In the genomic region with DNA sequence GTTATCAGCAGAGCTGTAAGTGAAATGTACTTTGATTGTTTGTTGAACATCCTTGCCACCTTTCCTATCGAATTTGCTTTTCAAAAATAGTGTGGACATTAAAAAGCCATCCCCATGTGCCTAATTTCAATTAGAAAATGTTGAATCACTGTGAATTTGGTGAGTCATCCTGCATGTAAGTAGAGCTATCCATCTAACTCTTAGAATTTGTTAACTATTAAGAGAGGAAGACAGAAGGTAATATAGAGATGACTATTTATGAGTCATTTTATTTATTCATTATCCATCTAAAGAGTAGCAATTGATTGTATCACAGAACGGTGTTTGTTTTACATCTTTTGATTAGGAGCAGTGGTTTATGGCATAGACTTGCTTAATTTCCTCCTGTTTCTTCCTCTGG, we compare ENCODE assay signal across 20 cellular contexts.
DNase-seq lines count a peak whose midpoint lies in the region; ATAC-seq, FAIRE-seq and TF ChIP-seq lines count a peak whose summit lies in the region.
"Had no signal": no experiment of that assay in that cellular context is flagged by ENCODE, and none has a peak within 500 bp of the region (broad histone marks: within the 10 kb centered on the region; RNA-seq: fewer than 3 reads in every experiment).

No MANE protein-coding gene starts in this region.

- H3F3A ChIP-seq in SK-N-SH (replicated peaks; ENCODE audit: insufficient read depth), result no peaks in the 10 kb centered on the region

- H3K4me1 ChIP-seq in SK-N-SH (ENCODE audit: control insufficient read depth in 1 of 2, insufficient read depth in 2 of 2, low read depth in 1 of 2, low read length in 1 of 2) (peaks cover 0 to 5% of the 10 kb centered on the region in 2 experiments; a peak in 2 of 4 replicates), fibroblast of lung (ENCODE audit: control insufficient read depth, extremely low read depth, insufficient read depth, low read length) (no peaks in the 10 kb centered on the region), small intestine (ENCODE audit: control insufficient read depth in 2 of 2, insufficient read depth in 1 of 2, low read depth in 1 of 2, low read length in 1 of 2) (no peaks in the 10 kb centered on the region)

- no peaks in the 10 kb centered on the region for H3K9me2 ChIP-seq in SK-N-SH

- H3K9ac ChIP-seq in SK-N-SH (no peak overlapping the region), fibroblast of lung (ENCODE audit: insufficient read depth, low read length) (no peak overlapping the region)
- H3K9ac ChIP-seq: BLaER1 treated with 17β-estradiol and CSF1 and Interleukin-3, amounts not matched to agents 10 nM and 100 nM had no signal

- H3K4me3 ChIP-seq in SK-N-SH (ENCODE audit: low read depth in 2 of 2, low read length in 1 of 2) (no peak overlapping the region), fibroblast of lung (replicated peaks in 1 of 4; ENCODE audit: control extremely low read depth in 1 of 4, insufficient read depth in 1 of 4, low read depth in 3 of 4, low read length in 4 of 4) (no peak overlapping the region), small intestine (ENCODE audit: low read depth in 1 of 2, low read length in 2 of 2) (no peak overlapping the region), WERI-Rb-1 (ENCODE audit: low read depth, low read length) (no peak overlapping the region)
- H3K4me3 ChIP-seq: BLaER1 treated with 17β-estradiol and CSF1 and Interleukin-3, amounts not matched to agents 10 nM and 100 nM; MG63 had no signal

- no peak for TF ChIP-seq CTCF in SK-N-SH (IDR thresholded peaks at IDR 0.05)
- TF ChIP-seq CTCF in RWPE1 (conservative IDR thresholded peaks at IDR 0.05; ENCODE audit: low read depth), result no peak
- TF ChIP-seq CTCF in fibroblast of lung (conservative IDR thresholded peaks at IDR 0.05 in 1 of 2, IDR thresholded peaks at IDR 0.05 in 1 of 2; ENCODE audit: low read depth in 1 of 2, low read length in 2 of 2), result no peak
- TF ChIP-seq CTCF in WERI-Rb-1 (IDR thresholded peaks at IDR 0.05; ENCODE audit: low read depth, low read length), result no peak

- ATAC-seq in SK-N-SH treated with all-trans-retinoic acid at 6 μM for 48 hours, result no peak; the same call in 2 of the 3 replicates
- ATAC-seq: Panc1 had no signal

- WGBS in SK-N-SH (ENCODE audit: low lambda C conversion rate), result 23% methylated on average over 2 of the region's 2 CpGs
- 38 to 50% (median 48%) methylated on average over 2 of the region's 2 CpGs for WGBS in small intestine, 3 donors

- H3K27me3 ChIP-seq in SK-N-SH (ENCODE audit: insufficient read depth), result no peaks in the 10 kb centered on the region
- no peaks in the 10 kb centered on the region for H3K27me3 ChIP-seq in fibroblast of lung (ENCODE audit: control insufficient read depth, insufficient read depth, low read length)
- H3K27me3 ChIP-seq in small intestine (ENCODE audit: control insufficient read depth in 2 of 2, insufficient read depth in 2 of 2, low read length in 2 of 2), result no peaks in the 10 kb centered on the region
- H3K27me3 ChIP-seq in WERI-Rb-1 (ENCODE audit: insufficient read depth, low read depth, severe bottlenecking), result no peaks in the 10 kb centered on the region
- H3K27me3 ChIP-seq: BLaER1 treated with 17β-estradiol and CSF1 and Interleukin-3, amounts not matched to agents 10 nM and 100 nM; MG63 had no signal

- H3K27ac ChIP-seq in SK-N-SH (ENCODE audit: low read depth in 2 of 2, low read length in 1 of 2) (no peak overlapping the region), RWPE1 (no peak overlapping the region), fibroblast of lung (ENCODE audit: insufficient read depth, low read length) (no peak overlapping the region), small intestine (ENCODE audit: low read depth in 1 of 2, low read length in 1 of 2) (no peak overlapping the region), WERI-Rb-1 (no peak overlapping the region)
- H3K27ac ChIP-seq: 22Rv1; BLaER1 treated with 17β-estradiol and CSF1 and Interleukin-3, amounts not matched to agents 10 nM and 100 nM had no signal

- CTCF ChIA-PET in SK-N-SH (lab: Yijun Ruan, JAX) (no interaction called here), RWPE1 (lab: Yijun Ruan, JAX) (interaction anchor here (0.6 kb wide), 1 partner anchor 16 kb away, joined by 4 read pairs; no protein-coding TSS in a partner anchor)

- no peak for TF ChIP-seq RAD21 in SK-N-SH (IDR thresholded peaks at IDR 0.05; ENCODE audit: low read length)

- no peak for TF ChIP-seq EP300 in SK-N-SH (IDR thresholded peaks at IDR 0.05; ENCODE audit: borderline replicate concordance in 1 of 2, low read depth in 1 of 2, low read length in 1 of 2)

- H3K4me2 ChIP-seq in SK-N-SH (no peak overlapping the region), fibroblast of lung (ENCODE audit: extremely low read depth, insufficient read depth, low read length) (no peak overlapping the region)

- POLR2A ChIA-PET in SK-N-SH (lab: Yijun Ruan, JAX) (no interaction called here), RWPE1 (lab: Yijun Ruan, JAX; ENCODE audit: low non-redundant PET) (no interaction called here)

- FAIRE-seq in small intestine (lab: Jason Lieb, UNC), result no peak
- FAIRE-seq: GM12892, H1 had no signal

- no peaks in the 10 kb centered on the region for H3K79me2 ChIP-seq in SK-N-SH (ENCODE audit: insufficient read depth)
- no peaks in the 10 kb centered on the region for H3K79me2 ChIP-seq in fibroblast of lung (ENCODE audit: control insufficient read depth, insufficient read depth, low read length)

- no peaks in the 10 kb centered on the region for H3K9me3 ChIP-seq in SK-N-SH
- H3K9me3 ChIP-seq in fibroblast of lung (ENCODE audit: control insufficient read depth, insufficient read depth, low read depth, low read length), result no peaks in the 10 kb centered on the region
- no peaks in the 10 kb centered on the region for H3K9me3 ChIP-seq in small intestine (ENCODE audit: control insufficient read depth, low read depth)
- H3K9me3 ChIP-seq in WERI-Rb-1 (ENCODE audit: severe bottlenecking), result no peaks in the 10 kb centered on the region
- H3K9me3 ChIP-seq: MG63 had no signal

- DNase-seq in SK-N-SH (no peak), RWPE1 (ENCODE audit: low spot score) (peak; percentile 25), fibroblast of lung (ENCODE audit: low read depth in 2 of 2) (peak; percentile 14 to 21), small intestine (peak; percentile 1), anterior cingulate cortex (lab: John Stamatoyannopoulos, UW) (no peak), WERI-Rb-1 (no peak)
- no peak for DNase-seq in activated CD4-positive, alpha-beta T cell treated with anti-CD3 and anti-CD28 coated beads, Interleukin-2, amount 50 U/mL, for 48 hours
- DNase-seq: CD8-positive, alpha-beta memory T cell; DMS 273 treated with DMSO at 0.1 percent for 48 hours; KBM-7; MG63; NCI-H1092; NCI-H1694; NCI-H524 had no signal

- H2AFZ ChIP-seq in SK-N-SH (ENCODE audit: low read depth) (no peak overlapping the region), fibroblast of lung (ENCODE audit: low read length) (no peak overlapping the region)

- no peaks in the 10 kb centered on the region for H3K36me3 ChIP-seq in SK-N-SH (replicated peaks in 1 of 2; ENCODE audit: control insufficient read depth in 1 of 2, insufficient read depth in 2 of 2, low read length in 1 of 2)
- no peaks in the 10 kb centered on the region for H3K36me3 ChIP-seq in fibroblast of lung (ENCODE audit: control insufficient read depth, insufficient read depth, low read length)
- H3K36me3 ChIP-seq in small intestine (ENCODE audit: control insufficient read depth in 2 of 2, insufficient read depth in 2 of 2, low read length in 2 of 2), result no peaks in the 10 kb centered on the region
- H3K36me3 ChIP-seq in WERI-Rb-1, result no peaks in the 10 kb centered on the region
- H3K36me3 ChIP-seq: MG63 had no signal

- H4K20me1 ChIP-seq in SK-N-SH (ENCODE audit: insufficient read depth), result no peaks in the 10 kb centered on the region
- H4K20me1 ChIP-seq in fibroblast of lung (ENCODE audit: control insufficient read depth, extremely low read depth, insufficient read depth, low read length), result no peaks in the 10 kb centered on the region

TF ChIP-seq in SK-N-SH treated with all-trans-retinoic acid at 6 μM for 48 hours, 23 proteins besides CTCF, POLR2A, EP300 and RAD21:
- TF ChIP-seq ZNF70 (CRISPR knock-in tag; IDR thresholded peaks at IDR 0.05) (no peak), ISL1 (CRISPR knock-in tag; IDR thresholded peaks at IDR 0.05) (peak; percentile 48)
- TF ChIP-seq, protein P1, sequence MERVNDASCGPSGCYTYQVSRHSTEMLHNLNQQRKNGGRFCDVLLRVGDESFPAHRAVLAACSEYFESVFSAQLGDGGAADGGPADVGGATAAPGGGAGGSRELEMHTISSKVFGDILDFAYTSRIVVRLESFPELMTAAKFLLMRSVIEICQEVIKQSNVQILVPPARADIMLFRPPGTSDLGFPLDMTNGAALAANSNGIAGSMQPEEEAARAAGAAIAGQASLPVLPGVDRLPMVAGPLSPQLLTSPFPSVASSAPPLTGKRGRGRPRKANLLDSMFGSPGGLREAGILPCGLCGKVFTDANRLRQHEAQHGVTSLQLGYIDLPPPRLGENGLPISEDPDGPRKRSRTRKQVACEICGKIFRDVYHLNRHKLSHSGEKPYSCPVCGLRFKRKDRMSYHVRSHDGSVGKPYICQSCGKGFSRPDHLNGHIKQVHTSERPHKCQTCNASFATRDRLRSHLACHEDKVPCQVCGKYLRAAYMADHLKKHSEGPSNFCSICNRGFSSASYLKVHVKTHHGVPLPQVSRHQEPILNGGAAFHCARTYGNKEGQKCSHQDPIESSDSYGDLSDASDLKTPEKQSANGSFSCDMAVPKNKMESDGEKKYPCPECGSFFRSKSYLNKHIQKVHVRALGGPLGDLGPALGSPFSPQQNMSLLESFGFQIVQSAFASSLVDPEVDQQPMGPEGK (CRISPR knock-in tag; IDR thresholded peaks at IDR 0.05; ENCODE audit: borderline replicate concordance), result no peak
TF ChIP-seq in SK-N-SH treated with all-trans-retinoic acid at 6 μM for 48 hours: peak in this region for 1.

TF ChIP-seq in SK-N-SH, 30 proteins besides CTCF, POLR2A, EP300 and RAD21 (continues in another document):
- TF ChIP-seq TAF1 (IDR thresholded peaks at IDR 0.05; ENCODE audit: borderline replicate concordance, low read depth, low read length) (no peak), YY1 (IDR thresholded peaks at IDR 0.05; ENCODE audit: low read depth) (no peak), TCF12 (IDR thresholded peaks at IDR 0.05) (no peak), SMC3 (IDR thresholded peaks at IDR 0.05; ENCODE audit: low read depth, low read length) (no peak), CHD2 (IDR thresholded peaks at IDR 0.05; ENCODE audit: low read length, partially characterized antibody) (no peak)

Comparison
In these comparisons a context has a peak if more than half of its experiments do, and no peak if none do; other contexts are left out.
1. DNase-seq: peak in RWPE1 (single experiment), fibroblast of lung (2 of 2) and small intestine (single experiment); none in SK-N-SH (single experiment), activated CD4-positive, alpha-beta T cell treated with anti-CD3 and anti-CD28 coated beads, Interleukin-2, amount 50 U/mL, for 48 hours (0 of 2), anterior cingulate cortex (0 of 58) and WERI-Rb-1 (single experiment).